ENCODE assay signal across 14 cellular contexts in the genomic region with DNA sequence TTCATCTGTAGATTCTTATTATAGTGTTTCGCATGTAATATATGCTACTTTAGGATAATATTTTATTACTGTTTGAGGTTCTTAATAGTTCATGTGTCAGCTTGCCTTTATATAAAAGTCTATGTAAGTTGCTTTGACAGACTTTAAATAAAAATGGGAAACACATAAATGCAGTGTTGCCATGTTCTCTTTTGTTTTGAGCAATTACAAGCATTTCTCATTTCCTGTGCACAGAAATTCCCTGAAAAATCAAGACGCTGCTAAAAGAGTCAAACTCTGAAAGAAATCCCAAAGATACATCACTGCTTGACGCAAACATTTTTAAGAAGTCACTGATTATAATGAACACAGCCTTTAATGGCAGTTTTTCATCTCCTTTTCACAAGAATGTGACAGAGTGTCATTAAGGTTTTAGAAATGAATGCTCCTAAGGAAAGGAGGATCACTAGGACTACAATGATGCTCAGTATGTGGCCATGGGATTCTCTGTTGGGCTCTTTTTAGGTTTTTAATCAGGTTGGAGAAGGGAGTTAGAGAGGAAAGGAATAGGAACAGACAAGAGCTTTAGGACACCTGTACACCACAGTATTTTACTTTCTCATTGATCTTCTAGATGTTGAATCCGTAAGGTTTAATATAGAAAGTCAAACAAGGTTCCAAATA.
"Had no signal": no experiment of that assay in that cellular context is flagged by ENCODE, and none has a peak within 500 bp of the region (broad histone marks: within the 10 kb centered on the region; RNA-seq: fewer than 3 reads in every experiment).

No MANE protein-coding gene starts in this region.

- DNase-seq: activated effector memory CD4-positive, alpha-beta T cell treated with anti-CD3 and anti-CD28 coated beads, Interleukin-2, amount 50 U/mL, for 16 hours; activated T-cell treated with anti-CD3 and anti-CD28 coated beads, Interleukin-2, amount 50 U/mL, for 1 hour; hippocampal formation; lower lobe of right lung; naive B cell; stimulated activated CD4-positive, alpha-beta T cell treated with anti-CD3 and anti-CD28 coated beads, Interleukin-2, amount 100 ng/mL, for 24 hours; stimulated activated naive B cell treated with anti-CD40 and anti-IgM and Interleukin-4, amounts not matched to agents 10 μg/mL and 1 μg/mL and 100 μg/mL, for 72 hours; T-helper 2 cell had no signal

- H3K36me3 ChIP-seq: vagina had no signal

- H3K9me3 ChIP-seq: ascending aorta, lower lobe of right lung, tibial nerve, vagina had no signal

- H3K27ac Mint-ChIP-seq: stimulated activated naive B cell treated with anti-CD40 and anti-IgM and Interleukin-4, amounts not matched to agents 10 μg/mL and 1 μg/mL and 100 μg/mL, for 72 hours had no signal

- H3K4me3 Mint-ChIP-seq: naive B cell; stimulated activated naive B cell treated with anti-CD40 and anti-IgM and Interleukin-4, amounts not matched to agents 10 μg/mL and 1 μg/mL and 100 μg/mL, for 72 hours had no signal

- ATAC-seq: lower lobe of right lung; sciatic nerve; stimulated activated naive B cell treated with anti-CD40 and anti-IgM and Interleukin-4, amounts not matched to agents 10 μg/mL and 1 μg/mL and 100 μg/mL, for 72 hours had no signal

- H3K27me3 Mint-ChIP-seq: naive B cell; stimulated activated naive B cell treated with anti-CD40 and anti-IgM and Interleukin-4, amounts not matched to agents 10 μg/mL and 1 μg/mL and 100 μg/mL, for 72 hours had no signal

- H3K27ac ChIP-seq: ascending aorta, lower lobe of right lung, tibial nerve, vagina had no signal

- FAIRE-seq: bronchial epithelial cell, TTC549 had no signal

- H3K9me3 Mint-ChIP-seq: naive B cell had no signal

- H3K4me3 ChIP-seq: ascending aorta, lower lobe of right lung, tibial nerve, vagina had no signal

- H3K27me3 ChIP-seq: ascending aorta, tibial nerve, vagina had no signal

- H3K4me1 ChIP-seq: ascending aorta had no signal
